In genomic region chr15:57509121-57509520, GRCh38 we compare ENCODE assay signal across 12 cellular contexts.
DNase-seq lines count a peak whose midpoint lies in the region; ATAC-seq and TF ChIP-seq lines count a peak whose summit lies in the region.
"Had no signal": no experiment of that assay in that cellular context is flagged by ENCODE, and none has a peak within 500 bp of the region (broad histone marks: within the 10 kb centered on the region; RNA-seq: fewer than 3 reads in every experiment).

No MANE protein-coding gene starts in this region.

- in situ Hi-C loops in ACHN (cut with HindIII; ENCODE audit: low pct_ligation_motif_present, low pct_unique_long_range_greater_than_20kb, low sequenced_read_pairs) = no loop called here

- ATAC-seq in GM21529 (IDR thresholded peaks at IDR 0.05; ENCODE audit: unreplicated experiment) = no peak
- ATAC-seq: natural killer cell had no signal

- no peaks in the 10 kb centered on the region for H3K27me3 ChIP-seq in parathyroid adenoma (ENCODE audit: control insufficient read depth, insufficient read depth, low read length)

- no peaks in the 10 kb centered on the region for H3K79me2 ChIP-seq in parathyroid adenoma

- TF ChIP-seq CTCF in fibroblast of villous mesenchyme (IDR thresholded peaks at IDR 0.05; ENCODE audit: insufficient read depth, low read depth, low read length) (no peak), parathyroid adenoma (IDR thresholded peaks at IDR 0.05) (no peak)

- H3K4me1 ChIP-seq in parathyroid adenoma = peaks cover 15% of the 10 kb centered on the region

- H3K9ac ChIP-seq in parathyroid adenoma = no peak overlapping the region

- no peak for TF ChIP-seq EP300 in Ishikawa (IDR thresholded peaks at IDR 0.05; ENCODE audit: borderline replicate concordance)

- peak overlapping the region; percentile 29 for H3K4me2 ChIP-seq in parathyroid adenoma (ENCODE audit: low read length)

- no peak overlapping the region for H2AFZ ChIP-seq in parathyroid adenoma

- no peaks in the 10 kb centered on the region for H3K9me3 ChIP-seq in parathyroid adenoma (ENCODE audit: control insufficient read depth, low read length)

- TF ChIP-seq RAD21 in Ishikawa (IDR thresholded peaks at IDR 0.05; ENCODE audit: low read depth) = no peak

- peak; percentile 60 for DNase-seq in ACHN
- peak; percentile 32 for DNase-seq in fibroblast of villous mesenchyme (ENCODE audit: low read depth)
- DNase-seq in SIG-M5 treated with dmso at 0.1 percent for 504 hours (lab: John Stamatoyannopoulos, UW; ENCODE audit: unreplicated experiment) = no peak
- no peak for DNase-seq in HUDEP-2 (lab: John Stamatoyannopoulos, UW; ENCODE audit: unreplicated experiment in 76 of 76)
- DNase-seq in C1 segment of cervical spinal cord (lab: John Stamatoyannopoulos, UW) = no peak
- DNase-seq: activated CD4-positive, CD25-positive, alpha-beta regulatory T cell; activated naive CD4-positive, alpha-beta T cell treated with anti-CD3 and anti-CD28 coated beads, Interleukin-2, amount 50 U/mL, for 16 hours; central memory CD4-positive, alpha-beta T cell; natural killer cell had no signal

- no peak overlapping the region for H3K27ac ChIP-seq in parathyroid adenoma

- no peak overlapping the region for H3K4me3 ChIP-seq in fibroblast of villous mesenchyme (ENCODE audit: low read depth, low read length)
- no peak overlapping the region for H3K4me3 ChIP-seq in parathyroid adenoma (ENCODE audit: low read depth, low read length)

- no peaks in the 10 kb centered on the region for H3K36me3 ChIP-seq in parathyroid adenoma (ENCODE audit: control insufficient read depth, insufficient read depth, low read length)

TF ChIP-seq in Ishikawa, 13 proteins besides CTCF, POLR2A, EP300 and RAD21:
- TF ChIP-seq TEAD4 (IDR thresholded peaks at IDR 0.05) (peak; percentile 36), TCF12 (IDR thresholded peaks at IDR 0.05; ENCODE audit: low read depth) (no peak)
TF ChIP-seq in Ishikawa: peak in this region for 1.

Comparison
In these comparisons a context has a peak if more than half of its experiments do, and no peak if none do; other contexts are left out.
1. DNase-seq: peak in ACHN (single experiment) and fibroblast of villous mesenchyme (single experiment); none in SIG-M5 treated with dmso at 0.1 percent for 504 hours (single experiment), HUDEP-2 (0 of 76) and C1 segment of cervical spinal cord (0 of 14).